Comparison of ENCODE assay signal across 11 cellular contexts in the genomic region with DNA sequence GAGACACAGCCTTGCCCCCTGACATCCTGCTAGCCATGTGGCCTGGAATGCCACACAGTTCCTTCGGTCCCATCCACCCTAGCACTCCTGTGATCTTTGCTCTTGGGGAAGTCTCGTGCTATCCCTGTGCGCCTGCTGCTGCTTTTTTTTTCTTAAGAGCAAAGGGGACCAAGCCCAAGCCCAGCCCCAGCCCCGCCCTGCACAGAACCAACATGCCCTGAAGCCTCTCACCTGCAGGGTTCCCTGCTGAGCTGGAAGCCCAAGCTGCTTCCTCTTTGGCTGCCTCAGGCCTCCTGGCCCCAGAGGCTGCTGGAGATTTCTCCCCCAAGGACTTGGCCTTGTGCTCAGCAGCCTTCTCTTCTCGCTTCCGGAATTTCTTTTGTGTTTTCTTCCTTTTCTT. TPM values are rescaled to one million over a fixed set of nuclear protein-coding genes. Genes with fewer than 3 reads are reported as not detected.
DNase-seq lines count a peak whose midpoint lies in the region; ATAC-seq and TF ChIP-seq lines count a peak whose summit lies in the region.
"Had no signal": no experiment of that assay in that cellular context is flagged by ENCODE, and none has a peak within 500 bp of the region (broad histone marks: within the 10 kb centered on the region; RNA-seq: fewer than 3 reads in every experiment).

No MANE protein-coding gene starts in this region.

- H3K36me3 Mint-ChIP-seq in GM23338 (ENCODE audit: low read depth), result peaks cover 65% of the 10 kb centered on the region
- peaks cover 24 to 42% of the 10 kb centered on the region in 2 donors for H3K36me3 Mint-ChIP-seq in activated naive CD4-positive, alpha-beta T cell treated with anti-CD3 and anti-CD28 coated beads, Interleukin-2, amount 50 U/mL, for 72 hours

- no peaks in the 10 kb centered on the region for H3K9me2 ChIP-seq in GM23338 (ENCODE audit: insufficient read depth)

- in situ Hi-C loops in GM13976 (cut with MboI; ENCODE audit: low sequenced_read_pairs, unreplicated experiment), result no loop called here

- H3K27ac ChIP-seq in BLaER1 (no peak overlapping the region), GM23338 (ENCODE audit: low read depth) (peak overlapping the region; percentile 52), muscle layer of duodenum (ENCODE audit: low read length) (peak overlapping the region; percentile 39)
- H3K27ac ChIP-seq: prostate gland had no signal

- peaks cover 66% of the 10 kb centered on the region for H3K36me3 ChIP-seq in BLaER1
- peaks cover 10% of the 10 kb centered on the region for H3K36me3 ChIP-seq in GM23338 (ENCODE audit: insufficient read depth)
- peaks cover 33 to 44% of the 10 kb centered on the region in 2 donors for H3K36me3 ChIP-seq in muscle layer of duodenum (ENCODE audit: control insufficient read depth in 1 of 2, insufficient read depth in 2 of 2, low read length in 2 of 2)

- no peak overlapping the region for H2AFZ ChIP-seq in GM23338

- H3K27ac Mint-ChIP-seq in GM23338, result no peak overlapping the region
- peak overlapping the region; percentile 67 to 88 for H3K27ac Mint-ChIP-seq in activated naive CD4-positive, alpha-beta T cell treated with anti-CD3 and anti-CD28 coated beads, Interleukin-2, amount 50 U/mL, for 72 hours

- peaks cover 16% of the 10 kb centered on the region for H3K4me1 Mint-ChIP-seq in GM23338

- H3K4me2 ChIP-seq in BLaER1, result peak overlapping the region; percentile 95
- peak overlapping the region; percentile 97; the same call in 1 of the 2 replicates for H3K4me2 ChIP-seq in GM23338

- ATAC-seq in GM23338 (no peak), HG02642 (IDR thresholded peaks at IDR 0.05; ENCODE audit: poor library complexity, unreplicated experiment) (no peak)
- no peak for ATAC-seq in activated naive CD4-positive, alpha-beta T cell treated with anti-CD3 and anti-CD28 coated beads, Interleukin-2, amount 50 U/mL, for 72 hours

- H3K9ac ChIP-seq in BLaER1, result no peak overlapping the region

- H3K4me1 ChIP-seq in BLaER1 (peaks cover 25% of the 10 kb centered on the region), GM23338 (ENCODE audit: insufficient read depth) (peaks cover 9% of the 10 kb centered on the region), muscle layer of duodenum (ENCODE audit: control insufficient read depth in 1 of 2, insufficient read depth in 2 of 2, low read length in 2 of 2) (peaks cover 8 to 20% of the 10 kb centered on the region in 2 donors)

- no peak overlapping the region for H3K4me3 ChIP-seq in BLaER1
- peak overlapping the region; percentile 99 for H3K4me3 ChIP-seq in GM23338
- H3K4me3 ChIP-seq in muscle layer of duodenum (ENCODE audit: low read depth in 1 of 2, low read length in 2 of 2), result peak overlapping the region in 1 of 2 donors; percentile 42

- H3K27me3 Mint-ChIP-seq in GM23338 (ENCODE audit: insufficient read depth, low read depth, poor library complexity), result peaks cover 24% of the 10 kb centered on the region

- peaks cover 36% of the 10 kb centered on the region for H3F3A ChIP-seq in GM23338 (replicated peaks; ENCODE audit: low read depth)

- H3K4me3 Mint-ChIP-seq in GM23338, result peak overlapping the region; percentile 99

- H4K20me1 ChIP-seq in BLaER1 (peaks cover 66% of the 10 kb centered on the region), GM23338 (replicated peaks; ENCODE audit: insufficient read depth) (peaks cover 12% of the 10 kb centered on the region; the same call in 1 of the 2 replicates)

- H3K27me3 ChIP-seq in BLaER1, result no peaks in the 10 kb centered on the region
- no peaks in the 10 kb centered on the region for H3K27me3 ChIP-seq in GM23338 (ENCODE audit: insufficient read depth)
- no peaks in the 10 kb centered on the region for H3K27me3 ChIP-seq in muscle layer of duodenum (ENCODE audit: low read depth, low read length)

- H3K79me2 ChIP-seq in GM23338 (replicated peaks; ENCODE audit: insufficient read depth), result peaks cover 19% of the 10 kb centered on the region

- peak; percentile 40 for DNase-seq in GM23338 (ENCODE audit: low spot score)
- DNase-seq in activated naive CD4-positive, alpha-beta T cell treated with anti-CD3 and anti-CD28 coated beads, Interleukin-2, amount 50 U/mL, for 72 hours (ENCODE audit: low spot score in 2 of 2), result no peak
- DNase-seq in NK-92 treated with Interleukin-12 subunit alpha and Interleukin-12 subunit beta, amount 100 ng/mL, for 24 hours (lab: John Stamatoyannopoulos, UW), result no peak
- DNase-seq in MV-4-11 (lab: John Stamatoyannopoulos, UW), result no peak
- DNase-seq in GM13976 (ENCODE audit: low spot score), result no peak
- DNase-seq: effector CD4-positive, alpha-beta T cell; Kasumi-1 had no signal

- peaks cover 4% of the 10 kb centered on the region; the same call in 1 of the 3 replicates for H3K9me3 Mint-ChIP-seq in GM23338
- no peaks in the 10 kb centered on the region for H3K9me3 Mint-ChIP-seq in activated naive CD4-positive, alpha-beta T cell treated with anti-CD3 and anti-CD28 coated beads, Interleukin-2, amount 50 U/mL, for 72 hours

- H3K9me3 ChIP-seq in BLaER1, result no peaks in the 10 kb centered on the region
- no peaks in the 10 kb centered on the region for H3K9me3 ChIP-seq in muscle layer of duodenum (ENCODE audit: control insufficient read depth in 1 of 2, low read length in 2 of 2)
- H3K9me3 ChIP-seq: prostate gland had no signal

- no peak for TF ChIP-seq CTCF in GM23338 (conservative IDR thresholded peaks at IDR 0.05; ENCODE audit: low read depth in 2 of 2)
- TF ChIP-seq CTCF in GM13976 (IDR thresholded peaks at IDR 0.05; ENCODE audit: borderline replicate concordance, control extremely low read depth, extremely low read depth, insufficient read depth, missing control alignments), result no peak

TF ChIP-seq in GM23338, 12 proteins besides CTCF, POLR2A, EP300 and RAD21:
- TF ChIP-seq CREB1 (CRISPR knock-in tag; IDR thresholded peaks at IDR 0.05; ENCODE audit: low read depth) (no peak), STAT1 (IDR thresholded peaks at IDR 0.05; ENCODE audit: unreplicated experiment) (no peak), ZNF114 (CRISPR knock-in tag; IDR thresholded peaks at IDR 0.05) (no peak), JUNB (IDR thresholded peaks at IDR 0.05; ENCODE audit: unreplicated experiment) (no peak), EZH2 (IDR thresholded peaks at IDR 0.05; ENCODE audit: low read depth, unreplicated experiment) (no peak)
TF ChIP-seq in GM23338: peak in this region for 0.

RNA-seq across cellular contexts. Expression of a gene that starts 1.8 kb away (rescaled TPM):
- total RNA-seq in GM23338 (2014; rRNA removed; shearing (Covaris generic)), result 27.1 and 27.6 TPM in 2 replicates
- polyA plus RNA-seq in GM23338 (2016; fragmentation: Nextera tagmentation; extraction: Ambion mirVana), result 15.4 and 17.6 TPM in 2 replicates
- 10 to 100 TPM; 10.7 to 22.0 TPM for total RNA-seq in activated naive CD4-positive, alpha-beta T cell treated with anti-CD3 and anti-CD28 coated beads, Interleukin-2, amount 50 U/mL, for 72 hours

RNA-seq across cellular contexts. Expression of a gene that starts 13.8 kb away (rescaled TPM):
- total RNA-seq in GM23338 (2014; rRNA removed; shearing (Covaris generic)), result 79.2 and 85.7 TPM in 2 replicates
- polyA plus RNA-seq in GM23338 (2016; fragmentation: Nextera tagmentation; extraction: Ambion mirVana), result 20.4 and 20.9 TPM in 2 replicates
- 10 to 100 TPM; 27.7 to 29.4 TPM for total RNA-seq in activated naive CD4-positive, alpha-beta T cell treated with anti-CD3 and anti-CD28 coated beads, Interleukin-2, amount 50 U/mL, for 72 hours

RNA-seq across cellular contexts. Expression of a gene that starts 13.9 kb away (rescaled TPM):
- 2,020 and 2,188 TPM in 2 replicates for total RNA-seq in GM23338 (2014; rRNA removed; shearing (Covaris generic))
- 1,644 and 1,788 TPM in 2 replicates for polyA plus RNA-seq in GM23338 (2016; fragmentation: Nextera tagmentation; extraction: Ambion mirVana)
- total RNA-seq in activated naive CD4-positive, alpha-beta T cell treated with anti-CD3 and anti-CD28 coated beads, Interleukin-2, amount 50 U/mL, for 72 hours, result 1,000 to 10,000 TPM; 3,254 to 3,908 TPM

RNA-seq across cellular contexts. Expression of a gene that starts 22.1 kb away (rescaled TPM):
- 21.6 and 39.1 TPM in 2 replicates for total RNA-seq in GM23338 (2014; rRNA removed; shearing (Covaris generic))
- 51.5 and 52.6 TPM in 2 replicates for polyA plus RNA-seq in GM23338 (2016; fragmentation: Nextera tagmentation; extraction: Ambion mirVana)
- 10 to 100 TPM; 20.2 to 24.9 TPM for total RNA-seq in activated naive CD4-positive, alpha-beta T cell treated with anti-CD3 and anti-CD28 coated beads, Interleukin-2, amount 50 U/mL, for 72 hours

RNA-seq across cellular contexts. Expression of a gene that starts 22.2 kb away (rescaled TPM):
- total RNA-seq in GM23338 (2014; rRNA removed; shearing (Covaris generic)), result 32.4 and 39.9 TPM in 2 replicates
- polyA plus RNA-seq in GM23338 (2016; fragmentation: Nextera tagmentation; extraction: Ambion mirVana), result 100 and 104 TPM in 2 replicates
- 10 to 100 TPM in 1 of 2 donors, 1 to 10 TPM in 1; 10.0 to 12.9 TPM for total RNA-seq in activated naive CD4-positive, alpha-beta T cell treated with anti-CD3 and anti-CD28 coated beads, Interleukin-2, amount 50 U/mL, for 72 hours
